ENCODE assay signal across 23 cellular contexts in genomic region chr4:79177388-79177787, GRCh38.
DNase-seq lines count a peak whose midpoint lies in the region; ATAC-seq and TF ChIP-seq lines count a peak whose summit lies in the region.
"Had no signal": no experiment of that assay in that cellular context is flagged by ENCODE, and none has a peak within 500 bp of the region (broad histone marks: within the 10 kb centered on the region; RNA-seq: fewer than 3 reads in every experiment).

No MANE protein-coding gene starts in this region.

- no peaks in the 10 kb centered on the region for H3K9me3 Mint-ChIP-seq in activated naive CD4-positive, alpha-beta T cell treated with anti-CD3 and anti-CD28 coated beads, Interleukin-2, amount 10 ng/mL, durations not matched to agents 7 days and 5 days
- H3K9me3 Mint-ChIP-seq: T-helper 1 cell treated with Interleukin-12 subunit alpha and Interleukin-12 subunit beta and Interleukin-4 antibody, amounts not matched to agents 30 μg/mL and 1 μg/mL, for 36 hours had no signal

- DNase-seq in GM10266 (ENCODE audit: extremely low spot score) (peak; percentile 8), Peyer's patch (no peak)
- no peak for DNase-seq in activated naive CD4-positive, alpha-beta T cell treated with anti-CD3 and anti-CD28 coated beads, Interleukin-2, amount 10 ng/mL, durations not matched to agents 7 days and 5 days
- DNase-seq: Caco-2; CD4-positive, CD25-positive, alpha-beta regulatory T cell; DMS153; MM.1S; NCI-H1105; NCI-H2029; NCI-H2171; NCI-H446; NCI-H748 treated with DMSO at 0.1 percent for 48 hours had no signal

- TF ChIP-seq CTCF in GM10266 (IDR thresholded peaks at IDR 0.05; ENCODE audit: control insufficient read depth, insufficient read depth, low read depth, missing control alignments) = no peak
- no peak for TF ChIP-seq CTCF in Peyer's patch (IDR thresholded peaks at IDR 0.05)

- no peak overlapping the region for H3K27ac ChIP-seq in Peyer's patch
- H3K27ac ChIP-seq: 22Rv1, RWPE1 had no signal

- peak; percentile 54 for ATAC-seq in GM18907 (IDR thresholded peaks at IDR 0.05; ENCODE audit: unreplicated experiment)
- peak; percentile 66 for ATAC-seq in HG02884 (IDR thresholded peaks at IDR 0.05; ENCODE audit: unreplicated experiment)
- ATAC-seq in HG03520 (IDR thresholded peaks at IDR 0.05; ENCODE audit: unreplicated experiment) = peak; percentile 46
- no peak for ATAC-seq in HG02981 (IDR thresholded peaks at IDR 0.05; ENCODE audit: unreplicated experiment)
- ATAC-seq in GM19023 (IDR thresholded peaks at IDR 0.05; ENCODE audit: unreplicated experiment) = no peak
- ATAC-seq: HCT116, HepG2 had no signal

- CTCF ChIA-PET in activated naive CD4-positive, alpha-beta T cell treated with anti-CD3 and anti-CD28 coated beads, Interleukin-2, amount 10 ng/mL, durations not matched to agents 7 days and 5 days (lab: Charles Lee) = interaction anchor here (0.9 kb wide), 1 partner anchor 9 kb away, joined by 3 read pairs; no protein-coding TSS in a partner anchor

- H3K4me3 ChIP-seq in Peyer's patch = no peak overlapping the region

- no peak overlapping the region for H3K27ac Mint-ChIP-seq in activated naive CD4-positive, alpha-beta T cell treated with anti-CD3 and anti-CD28 coated beads, Interleukin-2, amount 10 ng/mL, durations not matched to agents 7 days and 5 days
- H3K27ac Mint-ChIP-seq: B cell; CD4-positive, CD25-positive, alpha-beta regulatory T cell; T-helper 1 cell treated with Interleukin-12 subunit alpha and Interleukin-12 subunit beta and Interleukin-4 antibody, amounts not matched to agents 30 μg/mL and 1 μg/mL, for 36 hours had no signal

- H3K27me3 Mint-ChIP-seq in activated naive CD4-positive, alpha-beta T cell treated with anti-CD3 and anti-CD28 coated beads, Interleukin-2, amount 10 ng/mL, durations not matched to agents 7 days and 5 days = no peaks in the 10 kb centered on the region
- H3K27me3 Mint-ChIP-seq: B cell had no signal

- H3K36me3 Mint-ChIP-seq in activated naive CD4-positive, alpha-beta T cell treated with anti-CD3 and anti-CD28 coated beads, Interleukin-2, amount 10 ng/mL, durations not matched to agents 7 days and 5 days = no peaks in the 10 kb centered on the region
- H3K36me3 Mint-ChIP-seq: CD4-positive, CD25-positive, alpha-beta regulatory T cell had no signal

- TF ChIP-seq POLR2A in Peyer's patch (IDR thresholded peaks at IDR 0.05) = no peak

- peaks cover 0 to 3% (median 0%) of the 10 kb centered on the region in 4 donors for H3K9me3 ChIP-seq in Peyer's patch
- H3K9me3 ChIP-seq: Caco-2 had no signal

- no peaks in the 10 kb centered on the region for H3K27me3 ChIP-seq in Peyer's patch

- no peak overlapping the region for H3K4me3 Mint-ChIP-seq in activated naive CD4-positive, alpha-beta T cell treated with anti-CD3 and anti-CD28 coated beads, Interleukin-2, amount 10 ng/mL, durations not matched to agents 7 days and 5 days
- H3K4me3 Mint-ChIP-seq: B cell; CD4-positive, CD25-positive, alpha-beta regulatory T cell; T-helper 1 cell treated with Interleukin-12 subunit alpha and Interleukin-12 subunit beta and Interleukin-4 antibody, amounts not matched to agents 30 μg/mL and 1 μg/mL, for 36 hours had no signal

- H3K36me3 ChIP-seq in Peyer's patch = no peaks in the 10 kb centered on the region

- H3K4me1 ChIP-seq in Peyer's patch = no peaks in the 10 kb centered on the region
- H3K4me1 ChIP-seq: Caco-2 had no signal

- H3K4me1 Mint-ChIP-seq in activated naive CD4-positive, alpha-beta T cell treated with anti-CD3 and anti-CD28 coated beads, Interleukin-2, amount 10 ng/mL, durations not matched to agents 7 days and 5 days = no peaks in the 10 kb centered on the region
- H3K4me1 Mint-ChIP-seq: B cell; CD4-positive, CD25-positive, alpha-beta regulatory T cell had no signal

Comparison
In these comparisons a context has a peak if more than half of its experiments do, and no peak if none do; other contexts are left out.
1. ATAC-seq: peak in GM18907 (single experiment), HG02884 (single experiment) and HG03520 (single experiment); none in HG02981 (single experiment) and GM19023 (single experiment).